10 cellular contexts compared by ENCODE assay signal in genomic region chr4:153916273-153916755, GRCh38.
DNase-seq lines count a peak whose midpoint lies in the region; ATAC-seq and TF ChIP-seq lines count a peak whose summit lies in the region.
"Had no signal": no experiment of that assay in that cellular context is flagged by ENCODE, and none has a peak within 500 bp of the region (broad histone marks: within the 10 kb centered on the region; RNA-seq: fewer than 3 reads in every experiment).

No MANE protein-coding gene starts in this region.

- 76 to 87% (median 82%) methylated on average over 5 of the region's 5 CpGs for WGBS in adrenal gland, 4 donors

- no peaks in the 10 kb centered on the region for H3K27me3 Mint-ChIP-seq in WTC11 (ENCODE audit: low read depth)
- peaks cover 5 to 22% of the 10 kb centered on the region in 2 donors for H3K27me3 Mint-ChIP-seq in CD8-positive, alpha-beta memory T cell

- POLR2A ChIA-PET in WTC11 (lab: Charles Lee) = no interaction called here
- POLR2A ChIA-PET in CD8-positive, alpha-beta memory T cell (lab: Charles Lee) = no interaction called here

- CTCF ChIA-PET in WTC11 (lab: Charles Lee) = no interaction called here
- CTCF ChIA-PET in CD8-positive, alpha-beta memory T cell (lab: Charles Lee) = no interaction called here

- no peak for TF ChIP-seq CTCF in adrenal gland (IDR thresholded peaks at IDR 0.05)
- TF ChIP-seq CTCF in WTC11 (IDR thresholded peaks at IDR 0.05) = no peak

- H3K4me3 Mint-ChIP-seq in WTC11 = no peak overlapping the region
- no peak overlapping the region for H3K4me3 Mint-ChIP-seq in CD8-positive, alpha-beta memory T cell

- no peaks in the 10 kb centered on the region for H3K9me3 ChIP-seq in adrenal gland (replicated peaks in 1 of 3)
- H3K9me3 ChIP-seq in CD8-positive, alpha-beta memory T cell (ENCODE audit: low read length) = no peaks in the 10 kb centered on the region
- H3K9me3 ChIP-seq: transverse colon had no signal

- no peaks in the 10 kb centered on the region for H3K4me1 ChIP-seq in adrenal gland (replicated peaks in 1 of 2)
- no peaks in the 10 kb centered on the region for H3K4me1 ChIP-seq in CD8-positive, alpha-beta memory T cell (ENCODE audit: insufficient read depth, low read length)
- H3K4me1 ChIP-seq: transverse colon had no signal

- no peaks in the 10 kb centered on the region for H3K27me3 ChIP-seq in adrenal gland
- no peaks in the 10 kb centered on the region for H3K27me3 ChIP-seq in CD8-positive, alpha-beta memory T cell (ENCODE audit: insufficient read depth, low read length, poor library complexity, severe bottlenecking)
- H3K27me3 ChIP-seq: transverse colon had no signal

- H3K4me1 Mint-ChIP-seq in WTC11 = no peaks in the 10 kb centered on the region
- H3K4me1 Mint-ChIP-seq in CD8-positive, alpha-beta memory T cell = no peaks in the 10 kb centered on the region

- H3K36me3 ChIP-seq in adrenal gland (replicated peaks in 1 of 2) = no peaks in the 10 kb centered on the region
- H3K36me3 ChIP-seq in CD8-positive, alpha-beta memory T cell (ENCODE audit: insufficient read depth, low read length) = no peaks in the 10 kb centered on the region
- H3K36me3 ChIP-seq: transverse colon had no signal

- no peak for TF ChIP-seq POLR2A in adrenal gland (IDR thresholded peaks at IDR 0.05)

- H3K27ac ChIP-seq in adrenal gland = no peak overlapping the region
- H3K27ac ChIP-seq in CD8-positive, alpha-beta memory T cell (ENCODE audit: low read depth, low read length) = no peak overlapping the region
- H3K27ac ChIP-seq: transverse colon had no signal

- no peak overlapping the region for H3K4me3 ChIP-seq in adrenal gland
- H3K4me3 ChIP-seq in CD8-positive, alpha-beta memory T cell (ENCODE audit: low read length) = no peak overlapping the region
- H3K4me3 ChIP-seq: transverse colon had no signal

- no peak overlapping the region for H3K27ac Mint-ChIP-seq in WTC11
- peak overlapping the region in 1 of 8 donors; percentile 10 for H3K27ac Mint-ChIP-seq in CD8-positive, alpha-beta memory T cell

- DNase-seq in myocyte (ENCODE audit: low read depth) (peak; percentile 13), adrenal gland (no peak), SHP77 (lab: John Stamatoyannopoulos, UW) (no peak), WTC11 (ENCODE audit: low spot score) (no peak)
- no peak for DNase-seq in CD8-positive, alpha-beta memory T cell
- DNase-seq: occipital lobe, transverse colon had no signal

- no peaks in the 10 kb centered on the region for H3K36me3 Mint-ChIP-seq in WTC11
- peaks cover 0 to 3% (median 0%) of the 10 kb centered on the region in 3 donors for H3K36me3 Mint-ChIP-seq in CD8-positive, alpha-beta memory T cell

- no peaks in the 10 kb centered on the region for H3K9me3 Mint-ChIP-seq in WTC11
- peaks cover 0 to 2% (median 0%) of the 10 kb centered on the region in 5 donors for H3K9me3 Mint-ChIP-seq in CD8-positive, alpha-beta memory T cell

- ATAC-seq in GM18861 (IDR thresholded peaks at IDR 0.05; ENCODE audit: unreplicated experiment) (peak; percentile 95), GM21528 (IDR thresholded peaks at IDR 0.05; ENCODE audit: low FRiP score, unreplicated experiment) (peak; percentile 98), HG03378 (IDR thresholded peaks at IDR 0.05; ENCODE audit: unreplicated experiment) (peak; percentile 97), WTC11 (no peak)

- intact Hi-C loops in adrenal gland (cut with DNase I) = no loop called here

TF ChIP-seq in WTC11, 78 proteins besides CTCF, POLR2A, EP300 and RAD21:
- TF ChIP-seq JUN (CRISPR knock-in tag; IDR thresholded peaks at IDR 0.05) = no peak
- no peak for TF ChIP-seq CREB1 (CRISPR knock-in tag; IDR thresholded peaks at IDR 0.05)
- TF ChIP-seq EMX1 (CRISPR knock-in tag; IDR thresholded peaks at IDR 0.05) = no peak
- TF ChIP-seq NR3C1 (CRISPR knock-in tag; conservative IDR thresholded peaks at IDR 0.05; ENCODE audit: low read depth) = no peak
- TF ChIP-seq NR1H2 (CRISPR knock-in tag; IDR thresholded peaks at IDR 0.05) = no peak
- TF ChIP-seq HMGA2 (CRISPR knock-in tag; IDR thresholded peaks at IDR 0.05) = no peak
- TF ChIP-seq FOXJ3 (CRISPR knock-in tag; IDR thresholded peaks at IDR 0.05; ENCODE audit: borderline replicate concordance) = no peak
- TF ChIP-seq ZNF425 (CRISPR knock-in tag; conservative IDR thresholded peaks at IDR 0.05) = no peak
